Comparison of ENCODE assay signal across 20 cellular contexts in the genomic region with DNA sequence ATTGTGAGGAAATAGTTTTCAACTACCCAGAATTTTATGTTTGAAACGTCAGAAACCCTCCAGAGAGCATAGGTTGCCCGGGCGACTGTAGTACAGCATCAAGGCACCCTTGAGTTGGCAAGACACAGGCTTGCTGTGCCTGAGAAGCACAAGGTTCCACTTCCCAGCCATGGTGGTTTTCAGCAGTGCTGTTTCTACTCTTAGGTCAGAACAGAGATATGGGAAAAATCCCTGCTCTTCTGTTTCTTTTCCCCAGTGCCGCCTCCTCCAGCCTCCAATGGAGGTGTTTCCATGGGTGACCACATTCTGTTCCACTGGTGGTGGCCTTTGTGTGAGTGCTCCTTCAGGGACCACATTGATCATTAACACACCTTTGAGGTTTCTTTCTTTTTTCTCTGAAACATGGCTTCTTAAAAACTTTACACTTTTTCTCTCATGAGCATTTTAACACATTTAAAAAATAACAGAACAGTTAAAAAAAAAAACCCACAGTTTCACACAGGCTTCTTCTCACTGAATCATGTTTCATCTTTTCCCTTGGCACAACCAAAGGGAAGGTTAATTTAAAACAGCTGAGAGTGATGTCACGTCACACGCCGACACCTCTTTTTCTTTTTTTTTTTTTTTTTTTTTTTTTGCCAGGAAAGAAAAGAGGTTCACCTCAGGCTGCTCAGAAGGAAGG.
DNase-seq lines count a peak whose midpoint lies in the region; ATAC-seq and TF ChIP-seq lines count a peak whose summit lies in the region.
"Had no signal": no experiment of that assay in that cellular context is flagged by ENCODE, and none has a peak within 500 bp of the region (broad histone marks: within the 10 kb centered on the region; RNA-seq: fewer than 3 reads in every experiment).

No MANE protein-coding gene starts in this region.

- no peaks in the 10 kb centered on the region for H3K79me2 ChIP-seq in GM23248 (ENCODE audit: insufficient read depth)

- H3K27me3 ChIP-seq in GM23248 (replicated peaks; ENCODE audit: insufficient read depth) = no peaks in the 10 kb centered on the region
- H3K27me3 ChIP-seq in esophagus muscularis mucosa = no peaks in the 10 kb centered on the region
- no peaks in the 10 kb centered on the region for H3K27me3 ChIP-seq in psoas muscle (ENCODE audit: insufficient read depth in 3 of 3, low read length in 2 of 3)
- H3K27me3 ChIP-seq in thyroid gland = no peaks in the 10 kb centered on the region
- H3K27me3 ChIP-seq in Peyer's patch = no peaks in the 10 kb centered on the region
- H3K27me3 ChIP-seq: neural progenitor cell had no signal

- in situ Hi-C loops in GM23248 (cut with MboI) = no loop called here

- H3K4me3 ChIP-seq in GM23248 (peak overlapping the region; percentile 43), esophagus muscularis mucosa (no peak overlapping the region), psoas muscle (no peak overlapping the region), thyroid gland (replicated peaks in 1 of 3) (no peak overlapping the region), Peyer's patch (no peak overlapping the region)
- H3K4me3 ChIP-seq: left ventricle myocardium inferior, neural progenitor cell, PC-9, SJSA1 had no signal

- H3K4me1 ChIP-seq in GM23248 (ENCODE audit: insufficient read depth) = peaks cover 20% of the 10 kb centered on the region
- H3K4me1 ChIP-seq in esophagus muscularis mucosa = peaks cover 0 to 18% (median 12%) of the 10 kb centered on the region in 4 donors
- H3K4me1 ChIP-seq in psoas muscle = no peaks in the 10 kb centered on the region
- no peaks in the 10 kb centered on the region for H3K4me1 ChIP-seq in thyroid gland
- H3K4me1 ChIP-seq in Peyer's patch = no peaks in the 10 kb centered on the region
- H3K4me1 ChIP-seq: left ventricle myocardium inferior, neural progenitor cell, SJSA1 had no signal

- H3K27ac ChIP-seq in GM23248 (peak overlapping the region; percentile 95), esophagus muscularis mucosa (replicated peaks in 1 of 4) (peak overlapping the region in 3 of 4 donors; percentile 64 to 73 (median 71)), psoas muscle (peak overlapping the region; percentile 39), thyroid gland (no peak overlapping the region), Peyer's patch (no peak overlapping the region)
- H3K27ac ChIP-seq: left ventricle myocardium inferior, neural progenitor cell, PC-9, SJSA1 had no signal

- no peaks in the 10 kb centered on the region for H3K9me2 ChIP-seq in GM23248 (ENCODE audit: insufficient read depth)

- intact Hi-C loops in esophagus muscularis mucosa (cut with DNase I) (no loop called here), psoas muscle (cut with DNase I) (loop anchor here in 1 of 2 donors (5.0 kb wide), 1 partner anchor 57 kb away; no protein-coding TSS in a partner anchor), thyroid gland (cut with DNase I) (no loop called here)

- TF ChIP-seq CTCF in esophagus muscularis mucosa (IDR thresholded peaks at IDR 0.05) = no peak
- TF ChIP-seq CTCF in psoas muscle (IDR thresholded peaks at IDR 0.05) = no peak
- TF ChIP-seq CTCF in thyroid gland (IDR thresholded peaks at IDR 0.05) = no peak
- TF ChIP-seq CTCF in Peyer's patch (IDR thresholded peaks at IDR 0.05) = no peak

- H3K4me2 ChIP-seq in GM23248 (ENCODE audit: unreplicated experiment) = peak overlapping the region; percentile 55
- H3K4me2 ChIP-seq: neural progenitor cell, PC-9 had no signal

- peak overlapping the region; percentile 21 for H2AFZ ChIP-seq in GM23248
- H2AFZ ChIP-seq: neural progenitor cell, PC-9 had no signal

- no peaks in the 10 kb centered on the region for H4K20me1 ChIP-seq in GM23248 (ENCODE audit: insufficient read depth)

- 40 to 42% methylated on average over 7 of the region's 7 CpGs for WGBS in GM23248 (ENCODE audit: low coverage in 1 of 2, low lambda C conversion rate in 2 of 2, missing lambda C conversion rate in 2 of 2), 2 experiments
- WGBS in esophagus muscularis mucosa = 66% methylated on average over 7 of the region's 7 CpGs
- WGBS in psoas muscle, 3 donors = 65 to 79% (median 66%) methylated on average over 7 of the region's 7 CpGs
- 82 to 83% methylated on average over 7 of the region's 7 CpGs for WGBS in thyroid gland, 2 donors

- no peak for TF ChIP-seq EP300 in esophagus muscularis mucosa (IDR thresholded peaks at IDR 0.05)

- H3K36me3 ChIP-seq in GM23248 (ENCODE audit: low read depth) (no peaks in the 10 kb centered on the region), esophagus muscularis mucosa (no peaks in the 10 kb centered on the region), psoas muscle (ENCODE audit: insufficient read depth in 1 of 2, low read depth in 1 of 2) (no peaks in the 10 kb centered on the region), thyroid gland (no peaks in the 10 kb centered on the region), Peyer's patch (no peaks in the 10 kb centered on the region)
- H3K36me3 ChIP-seq: left ventricle myocardium inferior, neural progenitor cell, SJSA1 had no signal

- peak overlapping the region; percentile 76 for H3K9ac ChIP-seq in GM23248
- H3K9ac ChIP-seq: neural progenitor cell had no signal

- DNase-seq in AG20443 (ENCODE audit: low spot score) (peak; percentile 56), GM23248 (peak; percentile 85), esophagus muscularis mucosa (ENCODE audit: extremely low spot score) (no peak), psoas muscle (no peak), NCI-H774 (lab: John Stamatoyannopoulos, UW) (no peak), thyroid gland (no peak), Peyer's patch (no peak)
- DNase-seq: activated CD4-positive, alpha-beta T cell treated with anti-CD3 and anti-CD28 coated beads, Interleukin-2, amount 50 U/mL, for 48 hours; activated T-cell treated with anti-CD3 and anti-CD28 coated beads for 4 hours; cerebellar nuclear complex; DMS79; glutamatergic neuron; H9; left ventricle myocardium inferior; MV-4-11; NCI-H187 treated with DMSO at 0.1 percent for 48 hours; substantia nigra had no signal

- peak in 2 of 4 donors; percentile 7 to 16 for ATAC-seq in psoas muscle

- H3K9me3 ChIP-seq in GM23248 (ENCODE audit: low read depth) = no peaks in the 10 kb centered on the region
- no peaks in the 10 kb centered on the region for H3K9me3 ChIP-seq in esophagus muscularis mucosa
- H3K9me3 ChIP-seq in psoas muscle = no peaks in the 10 kb centered on the region
- no peaks in the 10 kb centered on the region for H3K9me3 ChIP-seq in thyroid gland
- no peaks in the 10 kb centered on the region for H3K9me3 ChIP-seq in Peyer's patch
- H3K9me3 ChIP-seq: left ventricle myocardium inferior, SJSA1 had no signal

- H3F3A ChIP-seq in GM23248 (ENCODE audit: insufficient read depth) = peaks cover 21% of the 10 kb centered on the region

- no peak for TF ChIP-seq POLR2A in esophagus muscularis mucosa (IDR thresholded peaks at IDR 0.05; ENCODE audit: low read depth)
- no peak for TF ChIP-seq POLR2A in thyroid gland (IDR thresholded peaks at IDR 0.05)
- TF ChIP-seq POLR2A in Peyer's patch (IDR thresholded peaks at IDR 0.05) = no peak

Comparison
In these comparisons a context has a peak if more than half of its experiments do, and no peak if none do; other contexts are left out.
1. DNase-seq: peak in AG20443 (single experiment) and GM23248 (single experiment); none in esophagus muscularis mucosa (single experiment), psoas muscle (0 of 2), NCI-H774 (single experiment), thyroid gland (0 of 2) and Peyer's patch (0 of 3).
2. H3K27ac ChIP-seq: peak in GM23248 (single experiment), esophagus muscularis mucosa (3 of 4) and psoas muscle (single experiment); none in thyroid gland (0 of 3) and Peyer's patch (0 of 4).